8 cellular contexts compared by ENCODE assay signal in the genomic region with DNA sequence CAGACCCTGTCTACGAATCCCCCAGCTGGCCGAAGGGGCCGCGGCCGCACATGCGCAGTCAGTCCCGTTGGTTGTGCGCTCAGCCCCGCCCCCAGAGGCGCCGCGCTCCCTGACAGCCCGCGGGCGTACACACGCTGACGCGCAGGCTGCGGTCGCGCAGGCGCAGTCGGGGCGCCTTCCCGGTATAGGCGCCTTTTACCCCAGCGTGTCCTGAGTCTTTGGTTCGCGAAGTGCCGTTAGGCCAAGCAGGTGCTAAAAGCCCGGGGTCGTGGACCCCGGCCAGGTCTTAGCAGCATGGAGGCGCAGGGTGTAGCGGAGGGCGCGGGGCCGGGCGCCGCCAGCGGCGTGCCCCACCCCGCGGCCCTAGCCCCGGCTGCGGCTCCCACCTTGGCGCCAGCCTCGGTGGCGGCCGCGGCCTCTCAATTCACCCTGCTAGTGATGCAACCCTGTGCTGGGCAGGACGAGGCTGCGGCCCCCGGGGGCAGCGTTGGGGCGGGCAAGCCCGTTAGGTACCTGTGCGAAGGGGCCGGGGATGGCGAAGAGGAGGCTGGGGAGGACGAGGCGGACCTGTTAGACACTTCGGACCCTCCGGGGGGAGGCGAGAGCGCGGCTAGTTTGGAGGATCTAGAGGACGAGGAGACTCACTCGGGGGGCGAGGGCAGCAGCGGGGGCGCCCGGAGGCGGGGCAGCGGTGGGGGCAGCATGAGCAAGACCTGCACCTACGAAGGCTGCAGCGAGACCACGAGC. TPM values are rescaled to one million over a fixed set of nuclear protein-coding genes. Genes with fewer than 3 reads are reported as not detected.
DNase-seq lines count a peak whose midpoint lies in the region; ATAC-seq and TF ChIP-seq lines count a peak whose summit lies in the region.

A gene with protein sequence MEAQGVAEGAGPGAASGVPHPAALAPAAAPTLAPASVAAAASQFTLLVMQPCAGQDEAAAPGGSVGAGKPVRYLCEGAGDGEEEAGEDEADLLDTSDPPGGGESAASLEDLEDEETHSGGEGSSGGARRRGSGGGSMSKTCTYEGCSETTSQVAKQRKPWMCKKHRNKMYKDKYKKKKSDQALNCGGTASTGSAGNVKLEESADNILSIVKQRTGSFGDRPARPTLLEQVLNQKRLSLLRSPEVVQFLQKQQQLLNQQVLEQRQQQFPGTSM (plus strand): TSS at position 159 of the 747 bp plus-strand sequence. CDS start 136 bp downstream, at position 295.

- peak within 1 kb of the TSS; percentile 91 for H2AFZ ChIP-seq in PC-9

- CTCF ChIA-PET in PC-9 (lab: Charles Lee): no interaction called here

- intact Hi-C loops in PC-9 (cut with micrococcal nuclease; ENCODE audit: unreplicated experiment): loop anchor here (1.0 kb wide), 2 partner anchors 57 to 83 kb away; no protein-coding TSS in a partner anchor

- POLR2A ChIA-PET in PC-9 (lab: Charles Lee; ENCODE audit: unreplicated experiment): no interaction called here

- no peak within 1 kb of the TSS for H3K27ac ChIP-seq in PC-9

- H3K4me3 ChIP-seq in PC-9: peak within 1 kb of the TSS; percentile 90

- peaks cover 16% of the 10 kb centered on the region for H3K4me1 ChIP-seq in PC-9 (replicated peaks; ENCODE audit: insufficient read depth)

- H4K20me1 ChIP-seq in PC-9 (ENCODE audit: insufficient read depth): no peaks in the 10 kb centered on the region

- no peaks in the 10 kb centered on the region for H3K36me3 ChIP-seq in PC-9 (ENCODE audit: low read depth)

- H3K4me2 ChIP-seq in PC-9: peak within 1 kb of the TSS; percentile 81

- H3K9me2 ChIP-seq in PC-9 (ENCODE audit: insufficient read depth): no peaks in the 10 kb centered on the region

- H3F3A ChIP-seq in PC-9 (ENCODE audit: insufficient read depth, low read depth): no peaks in the 10 kb centered on the region

- peak; percentile 55 for DNase-seq in DMS153 (lab: John Stamatoyannopoulos, UW)
- DNase-seq in HuH-7 (ENCODE audit: low spot score): peak; percentile 76
- DNase-seq in PC-9: peak; percentile 61 to 80
- DNase-seq in activated T-cell treated with anti-CD3 and anti-CD28 coated beads, Interleukin-2, amount 50 U/mL, for 1 hour: peak; percentile 93
- peak; percentile 88 for DNase-seq in myocyte (ENCODE audit: low read depth)
- DNase-seq in stimulated activated CD8-positive, alpha-beta memory T cell treated with anti-CD3 and anti-CD28 coated beads, Interleukin-7, amount 100 ng/mL, for 4 hours (ENCODE audit: low read depth in 2 of 2): peak; percentile 73 to 90

- no peaks in the 10 kb centered on the region for H3K9me3 ChIP-seq in PC-9 (ENCODE audit: insufficient read depth, low read depth)

- BruUV-seq in PC-9 (replicated peaks; lab: Mats Ljungman, UMichigan): no TSS peak

- no peaks in the 10 kb centered on the region for H3K27me3 ChIP-seq in PC-9 (ENCODE audit: insufficient read depth, low read depth)

- peaks cover 27% of the 10 kb centered on the region for H3K79me2 ChIP-seq in PC-9 (ENCODE audit: low read depth)

- ATAC-seq in GM21515 (IDR thresholded peaks at IDR 0.05; ENCODE audit: unreplicated experiment) (peak; percentile 82), esophagus mucosa (peak; percentile 98)

- TF ChIP-seq CTCF in PC-9 (conservative IDR thresholded peaks at IDR 0.05): no peak

RNA-seq across cellular contexts. Expression of the gene that starts here (rescaled TPM):
- total RNA-seq in PC-9 (2021) (3.9 and 5.6 TPM in 2 replicates), esophagus mucosa (2.6 TPM), myocyte (1.9 and 2.1 TPM in 2 replicates)
- 2.5 TPM for polyA plus RNA-seq in myocyte (2012)
